In the genomic region with DNA sequence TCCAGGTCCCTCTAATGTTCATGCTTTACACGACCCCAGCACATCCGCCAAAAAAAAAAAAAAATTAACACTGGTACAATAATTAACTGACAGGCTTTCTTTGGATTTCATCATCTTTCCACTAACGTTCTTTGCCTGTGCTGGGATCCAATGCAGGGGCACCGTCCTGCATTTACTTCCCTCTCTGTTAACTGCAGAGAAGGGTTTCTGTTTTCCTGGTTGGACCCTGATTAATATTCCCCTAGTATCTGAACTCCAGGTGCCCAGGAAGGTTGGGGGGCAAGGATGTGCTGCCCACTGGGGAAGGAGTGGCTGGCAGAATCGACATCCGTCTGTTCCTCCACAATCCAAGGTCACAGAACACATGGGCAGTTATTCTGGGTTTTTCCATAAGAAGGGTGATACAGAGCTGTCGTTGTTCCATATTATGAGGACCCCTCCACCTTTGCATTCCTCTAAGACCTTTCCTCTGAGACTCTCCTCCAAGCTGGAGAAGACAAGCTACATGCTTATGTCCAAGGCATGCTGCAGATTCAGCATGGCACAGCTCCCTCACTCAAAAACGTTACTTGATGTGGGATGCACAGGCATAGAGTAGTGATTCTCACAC, we compare ENCODE assay signal across 15 cellular contexts. TPM values are rescaled to one million over a fixed set of nuclear protein-coding genes. Genes with fewer than 3 reads are reported as not detected.
DNase-seq lines count a peak whose midpoint lies in the region; ATAC-seq, FAIRE-seq and TF ChIP-seq lines count a peak whose summit lies in the region.
"Had no signal": no experiment of that assay in that cellular context is flagged by ENCODE, and none has a peak within 500 bp of the region (broad histone marks: within the 10 kb centered on the region; RNA-seq: fewer than 3 reads in every experiment).

No MANE protein-coding gene starts in this region.

- H3K9me3 ChIP-seq in thoracic aorta (no peaks in the 10 kb centered on the region), small intestine (ENCODE audit: control insufficient read depth, low read depth) (no peaks in the 10 kb centered on the region)
- H3K9me3 ChIP-seq: heart right ventricle had no signal

- no peaks in the 10 kb centered on the region for H3K27me3 ChIP-seq in thoracic aorta (replicated peaks; ENCODE audit: insufficient read depth)
- no peaks in the 10 kb centered on the region for H3K27me3 ChIP-seq in small intestine (ENCODE audit: control insufficient read depth in 2 of 2, insufficient read depth in 2 of 2, low read length in 2 of 2)
- H3K27me3 ChIP-seq: heart right ventricle had no signal

- H3K36me3 Mint-ChIP-seq in activated T-cell treated with anti-CD3 and anti-CD28 coated beads, Interleukin-2, amount 50 U/mL, for 4 hours (ENCODE audit: insufficient read depth), result no peaks in the 10 kb centered on the region
- H3K36me3 Mint-ChIP-seq in activated naive CD8-positive, alpha-beta T cell treated with anti-CD3 and anti-CD28 coated beads, Interleukin-2, amount 50 U/mL, for 24 hours (ENCODE audit: low read depth), result peaks cover 3% of the 10 kb centered on the region
- H3K36me3 Mint-ChIP-seq: neural progenitor cell had no signal

- TF ChIP-seq CTCF in NB4 (IDR thresholded peaks at IDR 0.05; ENCODE audit: low read depth, low read length) (no peak), thoracic aorta (IDR thresholded peaks at IDR 0.05) (no peak), coronary artery (IDR thresholded peaks at IDR 0.05) (no peak)

- ATAC-seq in activated T-cell treated with anti-CD3 and anti-CD28 coated beads, Interleukin-2, amount 50 U/mL, for 4 hours, result no peak
- no peak for ATAC-seq in activated naive CD8-positive, alpha-beta T cell treated with anti-CD3 and anti-CD28 coated beads, Interleukin-2, amount 50 U/mL, for 24 hours
- ATAC-seq in thoracic aorta (ENCODE audit: insufficient number of reproducible peaks, low FRiP score, low read depth), result no peak
- ATAC-seq: left lobe of liver had no signal

- TF ChIP-seq POLR2A in NB4 (IDR thresholded peaks at IDR 0.05; ENCODE audit: extremely low read depth, insufficient read length), result peak; percentile 22

- peak overlapping the region; percentile 94 for H3K4me3 ChIP-seq in NB4 (ENCODE audit: low read depth, low read length)
- peak overlapping the region; percentile 43 for H3K4me3 ChIP-seq in thoracic aorta
- H3K4me3 ChIP-seq in small intestine (ENCODE audit: low read depth in 1 of 2, low read length in 2 of 2), result no peak overlapping the region
- H3K4me3 ChIP-seq in coronary artery, result no peak overlapping the region
- H3K4me3 ChIP-seq: cardiac muscle cell, neural progenitor cell had no signal

- no peaks in the 10 kb centered on the region for H3K9me3 Mint-ChIP-seq in activated T-cell treated with anti-CD3 and anti-CD28 coated beads, Interleukin-2, amount 50 U/mL, for 4 hours
- H3K9me3 Mint-ChIP-seq in activated naive CD8-positive, alpha-beta T cell treated with anti-CD3 and anti-CD28 coated beads, Interleukin-2, amount 50 U/mL, for 24 hours, result no peaks in the 10 kb centered on the region

- no peak for FAIRE-seq in small intestine (lab: Jason Lieb, UNC)

- no peaks in the 10 kb centered on the region for H3K27me3 Mint-ChIP-seq in activated T-cell treated with anti-CD3 and anti-CD28 coated beads, Interleukin-2, amount 50 U/mL, for 4 hours (ENCODE audit: low read depth)
- H3K27me3 Mint-ChIP-seq in activated naive CD8-positive, alpha-beta T cell treated with anti-CD3 and anti-CD28 coated beads, Interleukin-2, amount 50 U/mL, for 24 hours, result peaks cover 19% of the 10 kb centered on the region

- H3K27ac ChIP-seq in thoracic aorta (peak overlapping the region in 1 of 2 donors; percentile 30), small intestine (ENCODE audit: low read depth in 1 of 2, low read length in 1 of 2) (peak overlapping the region in 1 of 2 donors; percentile 33), coronary artery (peak overlapping the region in 1 of 2 donors; percentile 32)
- H3K27ac ChIP-seq: cardiac muscle cell, neural progenitor cell had no signal

- H3K4me1 ChIP-seq in thoracic aorta (ENCODE audit: control insufficient read depth in 1 of 2, low read depth in 2 of 2), result no peaks in the 10 kb centered on the region
- H3K4me1 ChIP-seq in small intestine (ENCODE audit: control insufficient read depth in 2 of 2, insufficient read depth in 1 of 2, low read depth in 1 of 2, low read length in 1 of 2), result no peaks in the 10 kb centered on the region
- H3K4me1 ChIP-seq: neural progenitor cell had no signal

- peak overlapping the region; percentile 58 for H3K27ac Mint-ChIP-seq in activated naive CD8-positive, alpha-beta T cell treated with anti-CD3 and anti-CD28 coated beads, Interleukin-2, amount 50 U/mL, for 24 hours
- H3K27ac Mint-ChIP-seq: neural progenitor cell had no signal

- no peak for DNase-seq in activated T-cell treated with anti-CD3 and anti-CD28 coated beads, Interleukin-2, amount 50 U/mL, for 4 hours
- no peak for DNase-seq in activated T-cell treated with anti-CD3 and anti-CD28 coated beads for 4 hours
- DNase-seq in NB4 (ENCODE audit: low read depth), result peak; percentile 75
- no peak for DNase-seq in activated naive CD8-positive, alpha-beta T cell treated with anti-CD3 and anti-CD28 coated beads, Interleukin-2, amount 50 U/mL, for 24 hours
- no peak for DNase-seq in thoracic aorta (ENCODE audit: low spot score)
- no peak for DNase-seq in small intestine
- no peak for DNase-seq in LoVo (ENCODE audit: low spot score)
- no peak for DNase-seq in coronary artery (ENCODE audit: low spot score)
- DNase-seq: heart right ventricle, IMR-90, NCI-H2081 treated with DMSO at 0.1 percent for 48 hours had no signal

- WGBS in small intestine, 3 donors, result 52 to 55% (median 53%) methylated on average over 8 of the region's 8 CpGs

- H3K36me3 ChIP-seq in thoracic aorta, result no peaks in the 10 kb centered on the region
- no peaks in the 10 kb centered on the region for H3K36me3 ChIP-seq in small intestine (ENCODE audit: control insufficient read depth in 2 of 2, insufficient read depth in 2 of 2, low read length in 2 of 2)
- H3K36me3 ChIP-seq: cardiac muscle cell, heart right ventricle, neural progenitor cell had no signal

- peaks cover 72% of the 10 kb centered on the region for H3K4me1 Mint-ChIP-seq in activated T-cell treated with anti-CD3 and anti-CD28 coated beads, Interleukin-2, amount 50 U/mL, for 4 hours (ENCODE audit: low read depth)
- H3K4me1 Mint-ChIP-seq in activated naive CD8-positive, alpha-beta T cell treated with anti-CD3 and anti-CD28 coated beads, Interleukin-2, amount 50 U/mL, for 24 hours, result peaks cover 76% of the 10 kb centered on the region
- H3K4me1 Mint-ChIP-seq: neural progenitor cell had no signal

- peak overlapping the region; percentile 71 for H3K4me3 Mint-ChIP-seq in activated T-cell treated with anti-CD3 and anti-CD28 coated beads, Interleukin-2, amount 50 U/mL, for 4 hours
- peak overlapping the region; percentile 78 for H3K4me3 Mint-ChIP-seq in activated naive CD8-positive, alpha-beta T cell treated with anti-CD3 and anti-CD28 coated beads, Interleukin-2, amount 50 U/mL, for 24 hours
- H3K4me3 Mint-ChIP-seq: neural progenitor cell had no signal

RNA-seq across cellular contexts. Expression of a gene that starts 4.5 kb away (rescaled TPM):
- total RNA-seq in activated T-cell treated with anti-CD3 and anti-CD28 coated beads, Interleukin-2, amount 50 U/mL, for 4 hours, result 1 to 10 TPM; 4.7 to 6.1 (median 5.5) TPM
- 10 to 100 TPM; 31.2 to 64.7 TPM for total RNA-seq in thoracic aorta
- 1 to 10 TPM; 2.2 to 9.6 (median 8.1) TPM for polyA plus RNA-seq in small intestine
- total RNA-seq: cardiac muscle cell, G401, IMR-90 had no signal
- polyA plus RNA-seq: cardiac muscle cell, IMR-90 had no signal

RNA-seq across cellular contexts. Expression of a gene that starts 30.2 kb away (rescaled TPM):
- not detected for total RNA-seq in activated T-cell treated with anti-CD3 and anti-CD28 coated beads, Interleukin-2, amount 50 U/mL, for 4 hours
- total RNA-seq in thoracic aorta, result not detected
- polyA plus RNA-seq in small intestine, result under 1 TPM in 1 of 3 donors, not detected in 2; 0.19 TPM
- total RNA-seq: cardiac muscle cell, G401, IMR-90, left lobe of liver had no signal
- polyA plus RNA-seq: cardiac muscle cell, heart right ventricle, IMR-90 had no signal

RNA-seq across cellular contexts. Expression of a gene that starts 46.1 kb away (rescaled TPM):
- under 1 TPM in 1 of 3 donors, not detected in 2; 0.46 TPM for total RNA-seq in activated T-cell treated with anti-CD3 and anti-CD28 coated beads, Interleukin-2, amount 50 U/mL, for 4 hours
- total RNA-seq in thoracic aorta, result not detected
- polyA plus RNA-seq in small intestine, result 1 to 10 TPM in 1 of 3 donors, not detected in 2; 1.5 TPM
- total RNA-seq: cardiac muscle cell, IMR-90 had no signal
- polyA plus RNA-seq: IMR-90 had no signal

RNA-seq across cellular contexts. Expression of a gene that starts 56.2 kb away (rescaled TPM):
- total RNA-seq in activated T-cell treated with anti-CD3 and anti-CD28 coated beads, Interleukin-2, amount 50 U/mL, for 4 hours, result not detected
- 10 to 100 TPM in 1 of 2 donors, 1 to 10 TPM in 1; 9.6 to 12.2 TPM for total RNA-seq in thoracic aorta
- 1 to 10 TPM; 1.6 to 8.2 (median 2.7) TPM for polyA plus RNA-seq in small intestine
- total RNA-seq: cardiac muscle cell, G401, IMR-90 had no signal
- polyA plus RNA-seq: cardiac muscle cell, IMR-90 had no signal

Comparison
In these comparisons a context has a peak if more than half of its experiments do, and no peak if none do; other contexts are left out.
1. H3K4me3 ChIP-seq: peak in NB4 (single experiment) and thoracic aorta (single experiment); none in small intestine (0 of 2) and coronary artery (single experiment).
2. RNA of a gene that starts 4.5 kb away (total RNA-seq): 31.2 to 64.7 TPM in thoracic aorta; 4.7 to 6.1 TPM in activated T-cell treated with anti-CD3 and anti-CD28 coated beads, Interleukin-2, amount 50 U/mL, for 4 hours; every median in the first group is over 4 times any median in the second.